In the genomic region with DNA sequence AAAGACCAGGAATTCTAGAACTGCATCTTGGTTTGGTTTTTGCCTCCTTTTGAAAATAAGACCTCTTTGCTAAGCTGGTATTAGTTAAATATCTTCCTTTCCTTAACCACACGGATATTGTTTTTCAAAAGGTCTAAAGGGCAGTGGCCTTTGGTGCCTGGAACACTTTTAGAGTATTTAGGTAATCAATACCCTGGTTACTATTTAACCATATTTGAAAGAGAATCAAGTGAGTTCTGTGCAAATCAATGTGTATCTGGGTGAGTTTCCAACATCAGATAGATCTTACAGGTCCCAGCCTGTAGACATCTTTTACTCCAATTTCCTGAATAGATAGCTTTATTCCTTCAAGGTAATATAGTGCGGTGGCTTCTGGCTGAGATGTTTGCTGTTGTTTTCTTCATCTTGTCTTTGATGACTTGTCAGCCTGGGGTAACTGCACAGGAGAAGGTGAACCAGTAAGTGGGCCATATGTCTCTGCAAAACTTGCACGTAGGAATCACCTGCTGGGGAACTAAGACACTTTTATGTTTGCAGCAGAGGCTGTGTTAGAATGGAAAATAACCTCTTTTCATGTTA, we compare ENCODE assay signal across 1 cellular context.
TF ChIP-seq lines count a peak whose summit lies in the region.

A gene (plus strand): TSS at position 277 of the 579 bp plus-strand sequence. CDS start 105 bp downstream, at position 382.

TF ChIP-seq in HepG2, 621 proteins besides CTCF, POLR2A, EP300 and RAD21 (continued from another document):
- TF ChIP-seq, protein P1, sequence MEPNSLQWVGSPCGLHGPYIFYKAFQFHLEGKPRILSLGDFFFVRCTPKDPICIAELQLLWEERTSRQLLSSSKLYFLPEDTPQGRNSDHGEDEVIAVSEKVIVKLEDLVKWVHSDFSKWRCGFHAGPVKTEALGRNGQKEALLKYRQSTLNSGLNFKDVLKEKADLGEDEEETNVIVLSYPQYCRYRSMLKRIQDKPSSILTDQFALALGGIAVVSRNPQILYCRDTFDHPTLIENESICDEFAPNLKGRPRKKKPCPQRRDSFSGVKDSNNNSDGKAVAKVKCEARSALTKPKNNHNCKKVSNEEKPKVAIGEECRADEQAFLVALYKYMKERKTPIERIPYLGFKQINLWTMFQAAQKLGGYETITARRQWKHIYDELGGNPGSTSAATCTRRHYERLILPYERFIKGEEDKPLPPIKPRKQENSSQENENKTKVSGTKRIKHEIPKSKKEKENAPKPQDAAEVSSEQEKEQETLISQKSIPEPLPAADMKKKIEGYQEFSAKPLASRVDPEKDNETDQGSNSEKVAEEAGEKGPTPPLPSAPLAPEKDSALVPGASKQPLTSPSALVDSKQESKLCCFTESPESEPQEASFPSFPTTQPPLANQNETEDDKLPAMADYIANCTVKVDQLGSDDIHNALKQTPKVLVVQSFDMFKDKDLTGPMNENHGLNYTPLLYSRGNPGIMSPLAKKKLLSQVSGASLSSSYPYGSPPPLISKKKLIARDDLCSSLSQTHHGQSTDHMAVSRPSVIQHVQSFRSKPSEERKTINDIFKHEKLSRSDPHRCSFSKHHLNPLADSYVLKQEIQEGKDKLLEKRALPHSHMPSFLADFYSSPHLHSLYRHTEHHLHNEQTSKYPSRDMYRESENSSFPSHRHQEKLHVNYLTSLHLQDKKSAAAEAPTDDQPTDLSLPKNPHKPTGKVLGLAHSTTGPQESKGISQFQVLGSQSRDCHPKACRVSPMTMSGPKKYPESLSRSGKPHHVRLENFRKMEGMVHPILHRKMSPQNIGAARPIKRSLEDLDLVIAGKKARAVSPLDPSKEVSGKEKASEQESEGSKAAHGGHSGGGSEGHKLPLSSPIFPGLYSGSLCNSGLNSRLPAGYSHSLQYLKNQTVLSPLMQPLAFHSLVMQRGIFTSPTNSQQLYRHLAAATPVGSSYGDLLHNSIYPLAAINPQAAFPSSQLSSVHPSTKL (CRISPR knock-in tag; IDR thresholded peaks at IDR 0.05): peak; percentile 97
- TF ChIP-seq ZNF605 (CRISPR knock-in tag; IDR thresholded peaks at IDR 0.05) (no peak), ZNF572 (CRISPR knock-in tag; IDR thresholded peaks at IDR 0.05) (no peak), NR2C2 (CRISPR knock-in tag; IDR thresholded peaks at IDR 0.05; ENCODE audit: borderline replicate concordance) (peak; percentile 41; the same call in 1 of the 2 replicates), PHF20 (CRISPR knock-in tag; IDR thresholded peaks at IDR 0.05) (no peak), PHF21A (CRISPR knock-in tag; IDR thresholded peaks at IDR 0.05) (peak; percentile 80; the same call in 1 of the 2 replicates), ZNF766 (CRISPR knock-in tag; IDR thresholded peaks at IDR 0.05; ENCODE audit: borderline replicate concordance) (no peak), MEIS1 (CRISPR knock-in tag; IDR thresholded peaks at IDR 0.05; ENCODE audit: borderline replicate concordance) (no peak), BHLHE40 (IDR thresholded peaks at IDR 0.05; ENCODE audit: low read length) (no peak), SOX6 (IDR thresholded peaks at IDR 0.05) (no peak), SOX6 (CRISPR knock-in tag; IDR thresholded peaks at IDR 0.05) (peak; percentile 91), CENPT (CRISPR knock-in tag; IDR thresholded peaks at IDR 0.05; ENCODE audit: low read depth) (no peak), ZNF34 (CRISPR knock-in tag; IDR thresholded peaks at IDR 0.05; ENCODE audit: borderline replicate concordance) (no peak), ZNF670 (CRISPR knock-in tag; IDR thresholded peaks at IDR 0.05; ENCODE audit: borderline replicate concordance) (no peak), SRF (IDR thresholded peaks at IDR 0.05; ENCODE audit: low read depth, low read length) (no peak), KLF6 (CRISPR knock-in tag; IDR thresholded peaks at IDR 0.05) (no peak), ZSCAN29 (CRISPR knock-in tag; conservative IDR thresholded peaks at IDR 0.05) (peak; percentile 53; the same call in 1 of the 2 replicates), RORA (CRISPR knock-in tag; IDR thresholded peaks at IDR 0.05) (no peak), ZNF337 (CRISPR knock-in tag; IDR thresholded peaks at IDR 0.05; ENCODE audit: borderline replicate concordance, low read depth) (no peak), YY1 (IDR thresholded peaks at IDR 0.05; ENCODE audit: insufficient read depth, insufficient replicate concordance, low read depth, low read length) (no peak), ARNTL (CRISPR knock-in tag; IDR thresholded peaks at IDR 0.05) (peak; percentile 61; the same call in 1 of the 2 replicates), MATR3 (CRISPR knock-in tag; IDR thresholded peaks at IDR 0.05) (no peak), ZFP90 (CRISPR knock-in tag; IDR thresholded peaks at IDR 0.05; ENCODE audit: borderline replicate concordance) (0 out of 2 replicates have a peak, but pooled peaks have one; percentile 55), ZFP41 (CRISPR knock-in tag; IDR thresholded peaks at IDR 0.05; ENCODE audit: borderline replicate concordance) (no peak), NFKB2 (CRISPR knock-in tag; IDR thresholded peaks at IDR 0.05; ENCODE audit: borderline replicate concordance) (no peak), ZNF546 (CRISPR knock-in tag; conservative IDR thresholded peaks at IDR 0.05) (no peak), ZNF879 (CRISPR knock-in tag; IDR thresholded peaks at IDR 0.05) (no peak), RFX1 (IDR thresholded peaks at IDR 0.05) (no peak), NCOR1 (IDR thresholded peaks at IDR 0.05; ENCODE audit: borderline replicate concordance, low read length) (peak; percentile 99), ZNF781 (CRISPR knock-in tag; IDR thresholded peaks at IDR 0.05; ENCODE audit: borderline replicate concordance, not compliant biosample characterization) (no peak), NR2F6 (IDR thresholded peaks at IDR 0.05) (peak; percentile 99), NR2F6 (CRISPR knock-in tag; IDR thresholded peaks at IDR 0.05) (peak; percentile 97), HDAC2 (CRISPR knock-in tag; IDR thresholded peaks at IDR 0.05) (peak; percentile 89), ZNF7 (CRISPR knock-in tag; IDR thresholded peaks at IDR 0.05) (peak; percentile 11; the same call in 1 of the 2 replicates), POGZ (CRISPR knock-in tag; IDR thresholded peaks at IDR 0.05) (peak; percentile 71)
- TF ChIP-seq, protein P2, sequence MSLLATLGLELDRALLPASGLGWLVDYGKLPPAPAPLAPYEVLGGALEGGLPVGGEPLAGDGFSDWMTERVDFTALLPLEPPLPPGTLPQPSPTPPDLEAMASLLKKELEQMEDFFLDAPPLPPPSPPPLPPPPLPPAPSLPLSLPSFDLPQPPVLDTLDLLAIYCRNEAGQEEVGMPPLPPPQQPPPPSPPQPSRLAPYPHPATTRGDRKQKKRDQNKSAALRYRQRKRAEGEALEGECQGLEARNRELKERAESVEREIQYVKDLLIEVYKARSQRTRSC (CRISPR knock-in tag; IDR thresholded peaks at IDR 0.05; ENCODE audit: low read depth): no peak
- TF ChIP-seq, protein P3, sequence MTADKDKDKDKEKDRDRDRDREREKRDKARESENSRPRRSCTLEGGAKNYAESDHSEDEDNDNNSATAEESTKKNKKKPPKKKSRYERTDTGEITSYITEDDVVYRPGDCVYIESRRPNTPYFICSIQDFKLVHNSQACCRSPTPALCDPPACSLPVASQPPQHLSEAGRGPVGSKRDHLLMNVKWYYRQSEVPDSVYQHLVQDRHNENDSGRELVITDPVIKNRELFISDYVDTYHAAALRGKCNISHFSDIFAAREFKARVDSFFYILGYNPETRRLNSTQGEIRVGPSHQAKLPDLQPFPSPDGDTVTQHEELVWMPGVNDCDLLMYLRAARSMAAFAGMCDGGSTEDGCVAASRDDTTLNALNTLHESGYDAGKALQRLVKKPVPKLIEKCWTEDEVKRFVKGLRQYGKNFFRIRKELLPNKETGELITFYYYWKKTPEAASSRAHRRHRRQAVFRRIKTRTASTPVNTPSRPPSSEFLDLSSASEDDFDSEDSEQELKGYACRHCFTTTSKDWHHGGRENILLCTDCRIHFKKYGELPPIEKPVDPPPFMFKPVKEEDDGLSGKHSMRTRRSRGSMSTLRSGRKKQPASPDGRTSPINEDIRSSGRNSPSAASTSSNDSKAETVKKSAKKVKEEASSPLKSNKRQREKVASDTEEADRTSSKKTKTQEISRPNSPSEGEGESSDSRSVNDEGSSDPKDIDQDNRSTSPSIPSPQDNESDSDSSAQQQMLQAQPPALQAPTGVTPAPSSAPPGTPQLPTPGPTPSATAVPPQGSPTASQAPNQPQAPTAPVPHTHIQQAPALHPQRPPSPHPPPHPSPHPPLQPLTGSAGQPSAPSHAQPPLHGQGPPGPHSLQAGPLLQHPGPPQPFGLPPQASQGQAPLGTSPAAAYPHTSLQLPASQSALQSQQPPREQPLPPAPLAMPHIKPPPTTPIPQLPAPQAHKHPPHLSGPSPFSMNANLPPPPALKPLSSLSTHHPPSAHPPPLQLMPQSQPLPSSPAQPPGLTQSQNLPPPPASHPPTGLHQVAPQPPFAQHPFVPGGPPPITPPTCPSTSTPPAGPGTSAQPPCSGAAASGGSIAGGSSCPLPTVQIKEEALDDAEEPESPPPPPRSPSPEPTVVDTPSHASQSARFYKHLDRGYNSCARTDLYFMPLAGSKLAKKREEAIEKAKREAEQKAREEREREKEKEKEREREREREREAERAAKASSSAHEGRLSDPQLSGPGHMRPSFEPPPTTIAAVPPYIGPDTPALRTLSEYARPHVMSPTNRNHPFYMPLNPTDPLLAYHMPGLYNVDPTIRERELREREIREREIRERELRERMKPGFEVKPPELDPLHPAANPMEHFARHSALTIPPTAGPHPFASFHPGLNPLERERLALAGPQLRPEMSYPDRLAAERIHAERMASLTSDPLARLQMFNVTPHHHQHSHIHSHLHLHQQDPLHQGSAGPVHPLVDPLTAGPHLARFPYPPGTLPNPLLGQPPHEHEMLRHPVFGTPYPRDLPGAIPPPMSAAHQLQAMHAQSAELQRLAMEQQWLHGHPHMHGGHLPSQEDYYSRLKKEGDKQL (CRISPR knock-in tag; IDR thresholded peaks at IDR 0.05; ENCODE audit: low read depth): peak; percentile 82
- TF ChIP-seq, protein P4, sequence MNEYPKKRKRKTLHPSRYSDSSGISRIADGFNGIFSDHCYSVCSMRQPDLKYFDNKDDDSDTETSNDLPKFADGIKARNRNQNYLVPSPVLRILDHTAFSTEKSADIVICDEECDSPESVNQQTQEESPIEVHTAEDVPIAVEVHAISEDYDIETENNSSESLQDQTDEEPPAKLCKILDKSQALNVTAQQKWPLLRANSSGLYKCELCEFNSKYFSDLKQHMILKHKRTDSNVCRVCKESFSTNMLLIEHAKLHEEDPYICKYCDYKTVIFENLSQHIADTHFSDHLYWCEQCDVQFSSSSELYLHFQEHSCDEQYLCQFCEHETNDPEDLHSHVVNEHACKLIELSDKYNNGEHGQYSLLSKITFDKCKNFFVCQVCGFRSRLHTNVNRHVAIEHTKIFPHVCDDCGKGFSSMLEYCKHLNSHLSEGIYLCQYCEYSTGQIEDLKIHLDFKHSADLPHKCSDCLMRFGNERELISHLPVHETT (CRISPR knock-in tag; conservative IDR thresholded peaks at IDR 0.05): 0 out of 2 replicates have a peak, but pooled peaks have one; percentile 24
- TF ChIP-seq, protein P5, sequence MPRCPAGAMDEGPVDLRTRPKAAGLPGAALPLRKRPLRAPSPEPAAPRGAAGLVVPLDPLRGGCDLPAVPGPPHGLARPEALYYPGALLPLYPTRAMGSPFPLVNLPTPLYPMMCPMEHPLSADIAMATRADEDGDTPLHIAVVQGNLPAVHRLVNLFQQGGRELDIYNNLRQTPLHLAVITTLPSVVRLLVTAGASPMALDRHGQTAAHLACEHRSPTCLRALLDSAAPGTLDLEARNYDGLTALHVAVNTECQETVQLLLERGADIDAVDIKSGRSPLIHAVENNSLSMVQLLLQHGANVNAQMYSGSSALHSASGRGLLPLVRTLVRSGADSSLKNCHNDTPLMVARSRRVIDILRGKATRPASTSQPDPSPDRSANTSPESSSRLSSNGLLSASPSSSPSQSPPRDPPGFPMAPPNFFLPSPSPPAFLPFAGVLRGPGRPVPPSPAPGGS (CRISPR knock-in tag; IDR thresholded peaks at IDR 0.05): no peak
- TF ChIP-seq, protein P6, sequence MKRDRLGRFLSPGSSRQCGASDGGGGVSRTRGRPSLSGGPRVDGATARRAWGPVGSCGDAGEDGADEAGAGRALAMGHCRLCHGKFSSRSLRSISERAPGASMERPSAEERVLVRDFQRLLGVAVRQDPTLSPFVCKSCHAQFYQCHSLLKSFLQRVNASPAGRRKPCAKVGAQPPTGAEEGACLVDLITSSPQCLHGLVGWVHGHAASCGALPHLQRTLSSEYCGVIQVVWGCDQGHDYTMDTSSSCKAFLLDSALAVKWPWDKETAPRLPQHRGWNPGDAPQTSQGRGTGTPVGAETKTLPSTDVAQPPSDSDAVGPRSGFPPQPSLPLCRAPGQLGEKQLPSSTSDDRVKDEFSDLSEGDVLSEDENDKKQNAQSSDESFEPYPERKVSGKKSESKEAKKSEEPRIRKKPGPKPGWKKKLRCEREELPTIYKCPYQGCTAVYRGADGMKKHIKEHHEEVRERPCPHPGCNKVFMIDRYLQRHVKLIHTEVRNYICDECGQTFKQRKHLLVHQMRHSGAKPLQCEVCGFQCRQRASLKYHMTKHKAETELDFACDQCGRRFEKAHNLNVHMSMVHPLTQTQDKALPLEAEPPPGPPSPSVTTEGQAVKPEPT (CRISPR knock-in tag; IDR thresholded peaks at IDR 0.05; ENCODE audit: low read depth): no peak
- TF ChIP-seq, protein P7, sequence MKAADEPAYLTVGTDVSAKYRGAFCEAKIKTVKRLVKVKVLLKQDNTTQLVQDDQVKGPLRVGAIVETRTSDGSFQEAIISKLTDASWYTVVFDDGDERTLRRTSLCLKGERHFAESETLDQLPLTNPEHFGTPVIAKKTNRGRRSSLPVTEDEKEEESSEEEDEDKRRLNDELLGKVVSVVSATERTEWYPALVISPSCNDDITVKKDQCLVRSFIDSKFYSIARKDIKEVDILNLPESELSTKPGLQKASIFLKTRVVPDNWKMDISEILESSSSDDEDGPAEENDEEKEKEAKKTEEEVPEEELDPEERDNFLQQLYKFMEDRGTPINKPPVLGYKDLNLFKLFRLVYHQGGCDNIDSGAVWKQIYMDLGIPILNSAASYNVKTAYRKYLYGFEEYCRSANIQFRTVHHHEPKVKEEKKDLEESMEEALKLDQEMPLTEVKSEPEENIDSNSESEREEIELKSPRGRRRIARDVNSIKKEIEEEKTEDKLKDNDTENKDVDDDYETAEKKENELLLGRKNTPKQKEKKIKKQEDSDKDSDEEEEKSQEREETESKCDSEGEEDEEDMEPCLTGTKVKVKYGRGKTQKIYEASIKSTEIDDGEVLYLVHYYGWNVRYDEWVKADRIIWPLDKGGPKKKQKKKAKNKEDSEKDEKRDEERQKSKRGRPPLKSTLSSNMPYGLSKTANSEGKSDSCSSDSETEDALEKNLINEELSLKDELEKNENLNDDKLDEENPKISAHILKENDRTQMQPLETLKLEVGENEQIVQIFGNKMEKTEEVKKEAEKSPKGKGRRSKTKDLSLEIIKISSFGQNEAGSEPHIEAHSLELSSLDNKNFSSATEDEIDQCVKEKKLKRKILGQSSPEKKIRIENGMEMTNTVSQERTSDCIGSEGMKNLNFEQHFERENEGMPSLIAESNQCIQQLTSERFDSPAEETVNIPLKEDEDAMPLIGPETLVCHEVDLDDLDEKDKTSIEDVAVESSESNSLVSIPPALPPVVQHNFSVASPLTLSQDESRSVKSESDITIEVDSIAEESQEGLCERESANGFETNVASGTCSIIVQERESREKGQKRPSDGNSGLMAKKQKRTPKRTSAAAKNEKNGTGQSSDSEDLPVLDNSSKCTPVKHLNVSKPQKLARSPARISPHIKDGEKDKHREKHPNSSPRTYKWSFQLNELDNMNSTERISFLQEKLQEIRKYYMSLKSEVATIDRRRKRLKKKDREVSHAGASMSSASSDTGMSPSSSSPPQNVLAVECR (CRISPR knock-in tag; IDR thresholded peaks at IDR 0.05; ENCODE audit: borderline replicate concordance): peak; percentile 52; the same call in 1 of the 2 replicates
